ENCODE assay signal across 8 cellular contexts in genomic region chr10:87095241-87095945, GRCh38. TPM values are rescaled to one million over a fixed set of nuclear protein-coding genes. Genes with fewer than 3 reads are reported as not detected.
DNase-seq lines count a peak whose midpoint lies in the region; ATAC-seq and TF ChIP-seq lines count a peak whose summit lies in the region.

No MANE protein-coding gene starts in this region.

- H3K36me3 ChIP-seq in lower lobe of right lung = peaks cover 4% of the 10 kb centered on the region

- peak in 29 of 56 donors; percentile 8 to 42 (median 23) for TF ChIP-seq CTCF in dorsolateral prefrontal cortex (IDR thresholded peaks at IDR 0.05 in 54 of 56, conservative IDR thresholded peaks at IDR 0.05 in 2 of 56; ENCODE audit: low read depth in 1 of 56, partially characterized antibody in 56 of 56)
- no peak for TF ChIP-seq CTCF in lower lobe of right lung (IDR thresholded peaks at IDR 0.05)

- no peaks in the 10 kb centered on the region for H3K27me3 ChIP-seq in dorsolateral prefrontal cortex
- no peaks in the 10 kb centered on the region for H3K27me3 ChIP-seq in lower lobe of right lung (ENCODE audit: low read depth)

- ATAC-seq in HG02870 (IDR thresholded peaks at IDR 0.05; ENCODE audit: unreplicated experiment) (peak; percentile 50), lower lobe of right lung (peak; percentile 91 to 92)

- peak overlapping the region; percentile 64 to 96 (median 89) for H3K4me3 ChIP-seq in dorsolateral prefrontal cortex
- peak overlapping the region; percentile 75 for H3K4me3 ChIP-seq in lower lobe of right lung

- DNase-seq in NCI-H748 (lab: John Stamatoyannopoulos, UW; ENCODE audit: unreplicated experiment) (peak; percentile 56), NCI-H748 treated with DMSO at 0.1 percent for 48 hours (lab: John Stamatoyannopoulos, UW) (no peak), NCI-H345 (lab: John Stamatoyannopoulos, UW) (peak; percentile 37), dorsolateral prefrontal cortex (peak; percentile 60 to 81 (median 72)), lower lobe of right lung (peak; percentile 92)
- DNase-seq in activated CD4-positive, alpha-beta T cell treated with anti-CD3 and anti-CD28 coated beads, Interleukin-2, amount 50 U/mL, for 48 hours = peak; percentile 69 to 76
- DNase-seq in stimulated activated CD4-positive, alpha-beta T cell treated with anti-CD3 and anti-CD28 coated beads, TNF-alpha, amount 100 ng/mL, for 4 hours (ENCODE audit: low read depth in 3 of 3) = peak; percentile 60 to 63 (median 62)

- intact Hi-C loops in dorsolateral prefrontal cortex (cut with DNase I) (loop anchor here (2.0 kb wide), 1 partner anchor 339 kb away; the partner anchor contains the start of gene BMPR1A (in 2 of the 2)), lower lobe of right lung (cut with DNase I) (no loop called here)

- peaks cover 31% of the 10 kb centered on the region for H3K4me1 ChIP-seq in lower lobe of right lung

- H3K27ac ChIP-seq in dorsolateral prefrontal cortex (peak overlapping the region; percentile 78 to 98 (median 95)), lower lobe of right lung (peak overlapping the region; percentile 97)

- no peaks in the 10 kb centered on the region for H3K9me3 ChIP-seq in lower lobe of right lung

RNA-seq across cellular contexts. Expression of gene SHLD2, which starts 0.4 kb away (rescaled TPM):
- total RNA-seq in dorsolateral prefrontal cortex (10 to 100 TPM in 117 of 120 experiments, 1 to 10 TPM in 3; 9.7 to 19.5 (median 13.7) TPM), lower lobe of right lung (23.2 TPM)

RNA-seq across cellular contexts. Expression of gene GLUD1, which starts 0.8 kb away (rescaled TPM):
- total RNA-seq in dorsolateral prefrontal cortex (100 to 1,000 TPM; 180 to 488 (median 250) TPM), lower lobe of right lung (125 TPM)
